ENCODE assay signal across 14 cellular contexts in genomic region chr19:5136060-5136855, GRCh38.
"Had no signal": no experiment of that assay in that cellular context is flagged by ENCODE, and none has a peak within 500 bp of the region (broad histone marks: within the 10 kb centered on the region; RNA-seq: fewer than 3 reads in every experiment).

No MANE protein-coding gene starts in this region.

- H3K4me1 ChIP-seq: gastrocnemius medialis had no signal

- ATAC-seq: activated CD8-positive, alpha-beta T cell treated with anti-CD3 and anti-CD28 coated beads, Interleukin-2, amount 10 ng/mL, durations not matched to agents 7 days and 5 days; activated naive CD8-positive, alpha-beta T cell treated with anti-CD3 and anti-CD28 coated beads, Interleukin-2, amount 50 U/mL, for 24 hours; gastrocnemius medialis; heart right ventricle; left ventricle myocardium superior had no signal

- H3K4me3 Mint-ChIP-seq: activated CD8-positive, alpha-beta T cell treated with anti-CD3 and anti-CD28 coated beads, Interleukin-2, amount 10 ng/mL, durations not matched to agents 7 days and 5 days; activated naive CD8-positive, alpha-beta T cell treated with anti-CD3 and anti-CD28 coated beads, Interleukin-2, amount 50 U/mL, for 24 hours; activated T-helper 1 cell treated with anti-CD3 and anti-CD28 coated beads, Interleukin-12 subunit alpha, Interleukin-12 subunit beta, Interleukin-2, Interleukin-4 antibody, amounts not matched to agents 30 ng/mL and 10 ng/mL and 1 ng/mL, durations not matched to agents 14 hours and 24 hours and 36 hours had no signal

- H3K27ac ChIP-seq: gastrocnemius medialis, heart right ventricle, tibial artery, vagina had no signal

- H3K9me3 Mint-ChIP-seq: activated T-helper 1 cell treated with anti-CD3 and anti-CD28 coated beads, Interleukin-12 subunit alpha, Interleukin-12 subunit beta, Interleukin-2, Interleukin-4 antibody, amounts not matched to agents 30 ng/mL and 10 ng/mL and 1 ng/mL, durations not matched to agents 14 hours and 24 hours and 36 hours had no signal

- H3K4me3 ChIP-seq: gastrocnemius medialis, heart right ventricle, tibial artery, vagina had no signal

- H3K27ac Mint-ChIP-seq: activated CD8-positive, alpha-beta T cell treated with anti-CD3 and anti-CD28 coated beads, Interleukin-2, amount 10 ng/mL, durations not matched to agents 7 days and 5 days; activated naive CD8-positive, alpha-beta T cell treated with anti-CD3 and anti-CD28 coated beads, Interleukin-2, amount 50 U/mL, for 24 hours; activated T-helper 1 cell treated with anti-CD3 and anti-CD28 coated beads, Interleukin-12 subunit alpha, Interleukin-12 subunit beta, Interleukin-2, Interleukin-4 antibody, amounts not matched to agents 30 ng/mL and 10 ng/mL and 1 ng/mL, durations not matched to agents 14 hours and 24 hours and 36 hours had no signal

- DNase-seq: activated CD4-positive, alpha-beta T cell treated with anti-CD3 and anti-CD28 coated beads for 48 hours; activated CD8-positive, alpha-beta memory T cell treated with anti-CD3 and anti-CD28 coated beads, Interleukin-2, amount 50 U/mL, for 48 hours; activated CD8-positive, alpha-beta T cell treated with anti-CD3 and anti-CD28 coated beads, Interleukin-2, amount 10 ng/mL, durations not matched to agents 7 days and 5 days; activated naive CD4-positive, alpha-beta T cell; activated naive CD8-positive, alpha-beta T cell treated with anti-CD3 and anti-CD28 coated beads, Interleukin-2, amount 50 U/mL, for 24 hours; gastrocnemius medialis; heart right ventricle; left ventricle myocardium superior; mesendoderm; stimulated activated CD4-positive, alpha-beta T cell treated with anti-CD3 and anti-CD28 coated beads, Interleukin-4, amount 100 ng/mL, for 1 hour; T-helper 9 cell; tibial artery had no signal

- H3K9me3 ChIP-seq: gastrocnemius medialis, heart right ventricle, tibial artery, vagina had no signal

- H3K27me3 ChIP-seq: gastrocnemius medialis, heart right ventricle, tibial artery, vagina had no signal
